ENCODE assay signal across 1 cellular context in genomic region chr7:5596046-5596895, GRCh38.
A peak's percentile ranks its signal among the peaks of the same experiment; 100 is the strongest.
TF ChIP-seq lines count a peak whose summit lies in the region.

No MANE protein-coding gene starts in this region.

TF ChIP-seq in K562, 482 proteins besides CTCF, POLR2A, EP300 and RAD21 (continued from another document and continues in another):
- TF ChIP-seq MGA (IDR thresholded peaks at IDR 0.05) (no peak), CCAR2 (IDR thresholded peaks at IDR 0.05; ENCODE audit: low read depth, low read length) (no peak), MCM2 (IDR thresholded peaks at IDR 0.05; ENCODE audit: low read depth) (peak; percentile 79; the same call in 1 of the 2 replicates), ZNF644 (tag; IDR thresholded peaks at IDR 0.05; ENCODE audit: low read depth) (no peak), MCM3 (IDR thresholded peaks at IDR 0.05) (no peak), ZHX1 (conservative IDR thresholded peaks at IDR 0.05; ENCODE audit: low read length) (no peak), MBD2 (IDR thresholded peaks at IDR 0.05; ENCODE audit: borderline replicate concordance, low read depth) (no peak; the same call in 1 of the 2 replicates), ZNF445 (CRISPR knock-in tag; IDR thresholded peaks at IDR 0.05; ENCODE audit: low read depth) (no peak), REST (CRISPR knock-in tag; IDR thresholded peaks at IDR 0.05; ENCODE audit: low read depth) (0 out of 2 replicates have a peak, but pooled peaks have one; percentile 27), FOXP4 (CRISPR knock-in tag; IDR thresholded peaks at IDR 0.05; ENCODE audit: borderline replicate concordance) (no peak), KLF16 (IDR thresholded peaks at IDR 0.05) (0 out of 2 replicates have a peak, but pooled peaks have one; percentile 5), SOX6 (IDR thresholded peaks at IDR 0.05) (0 out of 2 replicates have a peak, but pooled peaks have one; percentile 28), POLR3G (IDR thresholded peaks at IDR 0.05; ENCODE audit: extremely low read depth, insufficient read length, insufficient replicate concordance) (no peak), ZNF586 (CRISPR knock-in tag; conservative IDR thresholded peaks at IDR 0.05) (no peak), GABPB2 (CRISPR knock-in tag; conservative IDR thresholded peaks at IDR 0.05) (no peak), MEF2D (tag; conservative IDR thresholded peaks at IDR 0.05; ENCODE audit: low read depth) (no peak), MEIS2 (IDR thresholded peaks at IDR 0.05; ENCODE audit: partially characterized antibody) (peak; percentile 63), ELF2 (CRISPR knock-in tag; IDR thresholded peaks at IDR 0.05) (no peak), ZSCAN29 (IDR thresholded peaks at IDR 0.05) (no peak), EHMT2 (IDR thresholded peaks at IDR 0.05) (no peak), LCOR (CRISPR knock-in tag; IDR thresholded peaks at IDR 0.05) (0 out of 2 replicates have a peak, but pooled peaks have one; percentile 13), NFATC3 (IDR thresholded peaks at IDR 0.05) (no peak), ARID2 (IDR thresholded peaks at IDR 0.05) (no peak), ZNF764 (CRISPR knock-in tag; IDR thresholded peaks at IDR 0.05; ENCODE audit: low read depth) (no peak), SNAPC5 (CRISPR knock-in tag; IDR thresholded peaks at IDR 0.05) (no peak), LARP7 (IDR thresholded peaks at IDR 0.05) (no peak), ZNF12 (CRISPR knock-in tag; IDR thresholded peaks at IDR 0.05) (no peak), CXXC5 (CRISPR knock-in tag; IDR thresholded peaks at IDR 0.05) (peak; percentile 63), NCOA1 (IDR thresholded peaks at IDR 0.05; ENCODE audit: low read depth) (peak; percentile 20; the same call in 1 of the 2 replicates), CHD1 (IDR thresholded peaks at IDR 0.05; ENCODE audit: low read length) (no peak), RBBP5 (IDR thresholded peaks at IDR 0.05; ENCODE audit: borderline replicate concordance, insufficient read depth, low read length, poor library complexity, severe bottlenecking) (no peak), SNIP1 (IDR thresholded peaks at IDR 0.05; ENCODE audit: low read depth) (no peak), ZBTB43 (CRISPR knock-in tag; IDR thresholded peaks at IDR 0.05) (no peak), SAFB (IDR thresholded peaks at IDR 0.05; ENCODE audit: borderline replicate concordance, low read depth, low read length) (no peak), PTBP1 (IDR thresholded peaks at IDR 0.05; ENCODE audit: low read depth, low read length) (no peak), ZNF707 (CRISPR knock-in tag; conservative IDR thresholded peaks at IDR 0.05) (no peak), CEBPB (tag; IDR thresholded peaks at IDR 0.05) (no peak), MYC (IDR thresholded peaks at IDR 0.05; ENCODE audit: low read depth, low read length) (peak; percentile 67; the same call in 1 of the 2 replicates), MYC (CRISPR knock-in tag; IDR thresholded peaks at IDR 0.05; ENCODE audit: borderline replicate concordance, low read depth) (peak; percentile 61; the same call in 1 of the 2 replicates), BRF1 (IDR thresholded peaks at IDR 0.05; ENCODE audit: borderline replicate concordance, extremely low read depth, insufficient read length) (no peak), HINFP (tag; conservative IDR thresholded peaks at IDR 0.05; ENCODE audit: low read depth) (no peak)
